Comparison of ENCODE assay signal across 17 cellular contexts in the genomic region with DNA sequence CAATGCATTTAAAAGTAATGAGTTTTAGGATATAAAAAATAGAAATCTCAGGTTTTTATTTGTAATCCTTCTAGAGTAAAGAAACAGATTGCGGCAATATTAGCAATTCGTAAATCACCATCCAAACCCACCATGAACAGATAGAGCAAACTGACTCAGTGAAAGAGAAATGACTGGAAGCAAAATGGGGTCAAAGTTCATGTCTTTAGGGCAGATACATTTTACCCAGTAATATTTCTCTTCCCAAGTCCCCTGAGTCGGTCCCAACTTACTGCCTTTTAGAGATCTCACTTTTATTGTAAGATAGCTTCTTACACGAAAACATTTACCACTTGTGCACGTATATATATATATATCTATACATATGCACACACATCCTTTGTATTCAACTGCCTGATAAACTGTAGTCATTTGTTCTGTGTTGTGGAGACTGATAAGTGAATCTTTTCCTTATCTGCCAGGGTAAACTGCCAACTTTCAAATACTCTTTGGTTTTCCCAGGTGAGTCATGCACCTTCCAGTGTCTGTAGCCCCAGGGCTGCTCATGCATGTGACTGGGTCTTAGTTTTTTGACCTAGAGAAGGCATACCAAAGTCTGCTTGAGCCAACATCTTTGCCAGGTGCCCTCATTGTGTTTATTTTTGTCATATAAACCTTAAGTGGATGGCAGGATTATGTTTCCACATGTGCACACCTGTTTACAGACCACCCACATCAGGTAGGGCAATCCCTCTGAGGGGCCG. TPM values are rescaled to one million over a fixed set of nuclear protein-coding genes. Genes with fewer than 3 reads are reported as not detected.
DNase-seq lines count a peak whose midpoint lies in the region; ATAC-seq and TF ChIP-seq lines count a peak whose summit lies in the region.
"Had no signal": no experiment of that assay in that cellular context is flagged by ENCODE, and none has a peak within 500 bp of the region (broad histone marks: within the 10 kb centered on the region; RNA-seq: fewer than 3 reads in every experiment).

No MANE protein-coding gene starts in this region.

- BruUV-seq in HCT116 (replicated peaks; lab: Mats Ljungman, UMichigan): no TSS peak

- CTCF ChIA-PET in HCT116 (lab: Charles Lee): interaction anchor here (1.3 to 6.1 kb wide), 2 partner anchors 70 to 72 kb away, joined by 5 to 56 read pairs; no protein-coding TSS in a partner anchor

- no peak for TF ChIP-seq RAD21 in HCT116 (IDR thresholded peaks at IDR 0.05; ENCODE audit: low read depth)

- intact Hi-C loops in HCT116 (cut with micrococcal nuclease): no loop called here

- no peaks in the 10 kb centered on the region for H3K9me2 ChIP-seq in HCT116 (ENCODE audit: insufficient read depth)

- in situ Hi-C loops in ACHN (cut with HindIII; ENCODE audit: low pct_ligation_motif_present, low pct_unique_long_range_greater_than_20kb, low sequenced_read_pairs): no loop called here

- peak overlapping the region; percentile 1 for H3K4me2 ChIP-seq in HCT116 (ENCODE audit: low read length)

- no peak for TF ChIP-seq CTCF in HCT116 (IDR thresholded peaks at IDR 0.05 in 2 of 3, conservative IDR thresholded peaks at IDR 0.05 in 1 of 3; ENCODE audit: borderline replicate concordance in 1 of 3, insufficient read depth in 1 of 3, low read depth in 2 of 3, low read length in 2 of 3)

- H3K27ac ChIP-seq in HCT116 (ENCODE audit: low read depth, low read length): no peak overlapping the region
- H3K27ac ChIP-seq: C4-2B, vagina had no signal

- no peak for TF ChIP-seq POLR2A in HCT116 (IDR thresholded peaks at IDR 0.05; ENCODE audit: borderline replicate concordance, extremely low read depth, insufficient read depth, insufficient read length)

- ATAC-seq in HCT116 (peak; percentile 56), HG03457 (IDR thresholded peaks at IDR 0.05; ENCODE audit: unreplicated experiment) (no peak), HG03097 (IDR thresholded peaks at IDR 0.05; ENCODE audit: low FRiP score, unreplicated experiment) (no peak), GM19351 (IDR thresholded peaks at IDR 0.05; ENCODE audit: unreplicated experiment) (no peak)
- ATAC-seq: activated T-helper 17 cell treated with anti-CD3 and anti-CD28 coated beads, Interleukin-2, amount 50 U/mL, for 72 hours; Right ventricle myocardium inferior; WTC11 had no signal

- H3K79me2 ChIP-seq in HCT116 (ENCODE audit: insufficient read depth, low read length): no peaks in the 10 kb centered on the region

- H3K4me1 ChIP-seq in HCT116 (ENCODE audit: control insufficient read depth in 1 of 2, insufficient read depth in 2 of 2, low read length in 2 of 2): peaks cover 10 to 20% of the 10 kb centered on the region in 2 experiments
- H3K4me1 ChIP-seq: vagina had no signal

- H2AFZ ChIP-seq in HCT116 (ENCODE audit: low read depth, low read length, poor library complexity, severe bottlenecking): no peak overlapping the region

- DNase-seq in ACHN (peak; percentile 56), HCT116 (ENCODE audit: low read depth, low spot score) (peak; percentile 40), RPMI7951 (ENCODE audit: low read depth) (peak; percentile 46), left kidney (ENCODE audit: low read depth, low spot score) (peak; percentile 53), epidermal melanocyte (ENCODE audit: insufficient read length, low spot score) (no peak)
- DNase-seq: caudate nucleus, naive B cell, NCI-H2107 had no signal

- POLR2A ChIA-PET in HCT116 (lab: Charles Lee): no interaction called here

- H4K20me1 ChIP-seq in HCT116 (ENCODE audit: insufficient read depth): no peaks in the 10 kb centered on the region

- H3K9me3 ChIP-seq in HCT116 (ENCODE audit: control insufficient read depth in 1 of 2, insufficient read depth in 1 of 2, low read depth in 1 of 2, low read length in 2 of 2): no peaks in the 10 kb centered on the region
- H3K9me3 ChIP-seq: vagina had no signal

- H3K4me3 ChIP-seq in HCT116 (replicated peaks in 1 of 2; ENCODE audit: low read depth in 1 of 2, low read length in 2 of 2): no peak overlapping the region
- H3K4me3 ChIP-seq: skin epidermis, vagina had no signal

- H3K9ac ChIP-seq in HCT116 (ENCODE audit: low read length): no peak overlapping the region

- H3K36me3 ChIP-seq in HCT116 (ENCODE audit: control insufficient read depth in 1 of 2, insufficient read depth in 2 of 2, low read length in 2 of 2): no peaks in the 10 kb centered on the region
- H3K36me3 ChIP-seq: vagina had no signal

- peaks cover 44% of the 10 kb centered on the region for H3K27me3 ChIP-seq in HCT116 (ENCODE audit: insufficient read depth, low read length)
- H3K27me3 ChIP-seq: vagina had no signal

- RAD21 ChIA-PET in HCT116 (lab: Charles Lee; ENCODE audit: low non-redundant PET in 1 of 2, low total read pairs in 2 of 2, uncharacterized antibody in 2 of 2, unreplicated experiment in 2 of 2): no interaction called here

TF ChIP-seq in HCT116, 20 proteins besides CTCF, POLR2A, EP300 and RAD21:
- TF ChIP-seq SP1 (IDR thresholded peaks at IDR 0.05; ENCODE audit: low read depth) (0 out of 2 replicates have a peak, but pooled peaks have one; percentile 21), TCF7L2 (IDR thresholded peaks at IDR 0.05; ENCODE audit: borderline replicate concordance, extremely low read depth, insufficient read depth, insufficient read length) (no peak), ATF3 (IDR thresholded peaks at IDR 0.05) (no peak), CBX3 (IDR thresholded peaks at IDR 0.05; ENCODE audit: low read depth) (no peak), ZFX (IDR thresholded peaks at IDR 0.05) (no peak), YY1 (IDR thresholded peaks at IDR 0.05; ENCODE audit: extremely low read depth, insufficient replicate concordance, low read depth, low read length) (no peak), JUND (IDR thresholded peaks at IDR 0.05) (peak; percentile 53), MAX (IDR thresholded peaks at IDR 0.05) (0 out of 2 replicates have a peak, but pooled peaks have one; percentile 29), FOSL1 (IDR thresholded peaks at IDR 0.05; ENCODE audit: low read depth) (peak; percentile 57), SIN3A (IDR thresholded peaks at IDR 0.05; ENCODE audit: low read depth) (no peak)

RNA-seq across cellular contexts. Expression of gene IRF8, which starts 7.8 kb away (rescaled TPM):
- total RNA-seq in HCT116 (2021; ENCODE audit: unreplicated experiment): 0.61 TPM
- polyA plus RNA-seq in HCT116 (2012): not detected in 2 replicates
- not detected in 2 replicates for total RNA-seq in RPMI7951 (2014; rRNA removed; shearing (Covaris generic))
